In the genomic region with DNA sequence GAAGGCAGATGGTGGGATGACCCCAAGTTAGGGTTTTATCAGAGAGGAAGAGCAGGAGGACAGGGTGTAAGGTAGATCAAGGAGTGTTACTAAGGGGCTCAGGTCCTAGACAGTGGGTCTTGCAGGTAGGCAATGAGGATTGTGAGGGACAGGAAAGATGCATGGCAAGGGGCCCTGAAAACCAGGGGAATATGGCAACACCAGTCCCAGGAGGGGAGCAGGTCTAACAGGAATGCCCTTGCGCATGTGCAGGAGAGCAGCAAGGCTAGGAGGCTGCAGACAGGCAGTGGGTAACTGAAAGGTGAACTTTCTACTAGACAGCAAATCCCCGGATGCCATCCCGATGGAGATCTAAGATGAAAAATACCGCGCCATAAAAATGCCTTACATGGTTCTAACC, we compare ENCODE assay signal across 38 cellular contexts.
"Had no signal": no experiment of that assay in that cellular context is flagged by ENCODE, and none has a peak within 500 bp of the region (broad histone marks: within the 10 kb centered on the region; RNA-seq: fewer than 3 reads in every experiment).

No MANE protein-coding gene starts in this region.

- H3K27me3 ChIP-seq: ascending aorta, cardiac muscle cell had no signal

- DNase-seq: activated CD4-positive, alpha-beta memory T cell treated with anti-CD3 and anti-CD28 coated beads, Interleukin-2, amount 10 ng/mL, durations not matched to agents 7 days and 5 days; activated CD4-positive, alpha-beta T cell treated with anti-CD3 and anti-CD28 coated beads for 1 hour; activated CD4-positive, alpha-beta T cell treated with anti-CD3 and anti-CD28 coated beads for 36 hours; activated CD4-positive, alpha-beta T cell treated with anti-CD3 and anti-CD28 coated beads for 48 hours; activated CD4-positive, alpha-beta T cell treated with anti-CD3 and anti-CD28 coated beads, Interleukin-2, amount 10 ng/mL, durations not matched to agents 7 days and 5 days; activated CD4-positive, alpha-beta T cell treated with anti-CD3 and anti-CD28 coated beads, Interleukin-2, amount 50 U/mL, for 48 hours; activated CD4-positive, CD25-positive, alpha-beta regulatory T cell; activated CD8-positive, alpha-beta memory T cell treated with anti-CD3 and anti-CD28 coated beads for 24 hours; activated CD8-positive, alpha-beta memory T cell treated with anti-CD3 and anti-CD28 coated beads, Interleukin-2, amount 10 ng/mL, durations not matched to agents 7 days and 5 days; activated CD8-positive, alpha-beta memory T cell treated with anti-CD3 and anti-CD28 coated beads, Interleukin-2, amount 50 U/mL, for 48 hours; activated CD8-positive, alpha-beta T cell treated with anti-CD3 and anti-CD28 coated beads, Interleukin-2, amount 10 ng/mL, durations not matched to agents 7 days and 5 days; activated effector memory CD4-positive, alpha-beta T cell treated with Interleukin-2 at 50 U/mL for 16 hours; activated gamma-delta T cell; activated naive CD4-positive, alpha-beta T cell treated with anti-CD3 and anti-CD28 coated beads, Interleukin-2, amount 10 ng/mL, durations not matched to agents 7 days and 5 days; activated naive CD4-positive, alpha-beta T cell treated with Interleukin-2 at 50 U/mL for 16 hours; activated naive CD8-positive, alpha-beta T cell treated with anti-CD3 and anti-CD28 coated beads, Interleukin-2, amount 10 ng/mL, durations not matched to agents 7 days and 5 days; activated naive CD8-positive, alpha-beta T cell treated with anti-CD3 and anti-CD28 coated beads, Interleukin-2, amount 50 U/mL, for 24 hours; activated T-cell treated with anti-CD3 and anti-CD28 coated beads, Interleukin-2, amount 50 U/mL, for 24 hours; activated T-cell treated with anti-CD3 and anti-CD28 coated beads, Interleukin-2, amount 50 U/mL, for 48 hours; amygdala; anterior cingulate cortex; caudate nucleus; cerebellar nuclear complex; T-helper 1 cell; T-helper 2 cell; T-helper 9 cell; WERI-Rb-1 had no signal

- H3K4me1 Mint-ChIP-seq: activated CD4-positive, alpha-beta memory T cell treated with anti-CD3 and anti-CD28 coated beads, Interleukin-2, amount 10 ng/mL, durations not matched to agents 7 days and 5 days; activated CD4-positive, alpha-beta T cell treated with anti-CD3 and anti-CD28 coated beads for 36 hours; activated CD4-positive, alpha-beta T cell treated with anti-CD3 and anti-CD28 coated beads, Interleukin-2, amount 10 ng/mL, durations not matched to agents 7 days and 5 days; activated CD8-positive, alpha-beta memory T cell treated with anti-CD3 and anti-CD28 coated beads, Interleukin-2, amount 10 ng/mL, durations not matched to agents 7 days and 5 days; activated naive CD4-positive, alpha-beta T cell treated with anti-CD3 and anti-CD28 coated beads, Interleukin-2, amount 10 ng/mL, durations not matched to agents 7 days and 5 days; activated naive CD4-positive, alpha-beta T cell treated with anti-CD3 and anti-CD28 coated beads, Interleukin-2, amount 50 U/mL, for 24 hours; activated naive CD8-positive, alpha-beta T cell treated with anti-CD3 and anti-CD28 coated beads, Interleukin-2, amount 10 ng/mL, durations not matched to agents 7 days and 5 days; activated naive CD8-positive, alpha-beta T cell treated with anti-CD3 and anti-CD28 coated beads, Interleukin-2, amount 50 U/mL, for 24 hours; brain; central memory CD8-positive, alpha-beta T cell; WTC11 had no signal

- H3K36me3 ChIP-seq: ascending aorta, cardiac muscle cell, WERI-Rb-1 had no signal

- H3K4me1 ChIP-seq: ascending aorta had no signal

- H3K4me3 ChIP-seq: ascending aorta, cardiac muscle cell had no signal

- H3K9me3 Mint-ChIP-seq: activated CD4-positive, alpha-beta memory T cell treated with anti-CD3 and anti-CD28 coated beads, Interleukin-2, amount 10 ng/mL, durations not matched to agents 7 days and 5 days; activated CD4-positive, alpha-beta T cell treated with anti-CD3 and anti-CD28 coated beads, Interleukin-2, amount 10 ng/mL, durations not matched to agents 7 days and 5 days; activated naive CD4-positive, alpha-beta T cell treated with anti-CD3 and anti-CD28 coated beads, Interleukin-2, amount 50 U/mL, for 24 hours; activated T-cell treated with anti-CD3 and anti-CD28 coated beads, Interleukin-2, amount 50 U/mL, for 24 hours; central memory CD8-positive, alpha-beta T cell; T-helper 2 cell treated with Interferon-gamma antibody and Interleukin-4, amounts not matched to agents 5 μg/mL and 100 μg/mL, for 36 hours had no signal

- ATAC-seq: activated CD4-positive, alpha-beta T cell treated with anti-CD3 and anti-CD28 coated beads for 36 hours; activated CD4-positive, CD25-positive, alpha-beta regulatory T cell treated with anti-CD3 and anti-CD28 coated beads, Interleukin-2, amount 50 U/mL, for 24 hours; activated CD8-positive, alpha-beta memory T cell treated with anti-CD3 and anti-CD28 coated beads, Interleukin-2, amount 10 ng/mL, durations not matched to agents 7 days and 5 days; activated CD8-positive, alpha-beta T cell treated with anti-CD3 and anti-CD28 coated beads, Interleukin-2, amount 10 ng/mL, durations not matched to agents 7 days and 5 days; activated naive CD8-positive, alpha-beta T cell treated with anti-CD3 and anti-CD28 coated beads, Interleukin-2, amount 50 U/mL, for 24 hours; WTC11 had no signal

- H3K27ac Mint-ChIP-seq: activated CD4-positive, alpha-beta memory T cell treated with anti-CD3 and anti-CD28 coated beads, Interleukin-2, amount 10 ng/mL, durations not matched to agents 7 days and 5 days; activated CD4-positive, alpha-beta T cell treated with anti-CD3 and anti-CD28 coated beads for 36 hours; activated CD4-positive, alpha-beta T cell treated with anti-CD3 and anti-CD28 coated beads, Interleukin-2, amount 10 ng/mL, durations not matched to agents 7 days and 5 days; activated CD8-positive, alpha-beta memory T cell treated with anti-CD3 and anti-CD28 coated beads, Interleukin-2, amount 10 ng/mL, durations not matched to agents 7 days and 5 days; activated CD8-positive, alpha-beta T cell treated with anti-CD3 and anti-CD28 coated beads, Interleukin-2, amount 10 ng/mL, durations not matched to agents 7 days and 5 days; activated naive CD4-positive, alpha-beta T cell treated with anti-CD3 and anti-CD28 coated beads, Interleukin-2, amount 10 ng/mL, durations not matched to agents 7 days and 5 days; activated naive CD4-positive, alpha-beta T cell treated with anti-CD3 and anti-CD28 coated beads, Interleukin-2, amount 50 U/mL, for 24 hours; activated naive CD8-positive, alpha-beta T cell; activated naive CD8-positive, alpha-beta T cell treated with anti-CD3 and anti-CD28 coated beads, Interleukin-2, amount 10 ng/mL, durations not matched to agents 7 days and 5 days; activated naive CD8-positive, alpha-beta T cell treated with anti-CD3 and anti-CD28 coated beads, Interleukin-2, amount 50 U/mL, for 24 hours; activated T-cell treated with anti-CD3 and anti-CD28 coated beads, Interleukin-2, amount 50 U/mL, for 24 hours; activated T-helper 2 cell treated with anti-CD3 and anti-CD28 coated beads, Interferon-gamma antibody, Interleukin-2, Interleukin-4, amounts not matched to agents 10 μg/mL and 5 μg/mL and 100 μg/mL, durations not matched to agents 14 hours and 24 hours and 36 hours; brain; T-helper 1 cell treated with Interleukin-12 subunit alpha and Interleukin-12 subunit beta and Interleukin-4 antibody, amounts not matched to agents 30 μg/mL and 1 μg/mL, for 36 hours; T-helper 2 cell treated with Interferon-gamma antibody and Interleukin-4, amounts not matched to agents 5 μg/mL and 100 μg/mL, for 36 hours; WTC11 had no signal

- H3K9me3 ChIP-seq: ascending aorta had no signal

- H3K27ac ChIP-seq: ascending aorta, cardiac muscle cell, WERI-Rb-1 had no signal

- H3K27me3 Mint-ChIP-seq: activated CD4-positive, alpha-beta memory T cell treated with anti-CD3 and anti-CD28 coated beads, Interleukin-2, amount 10 ng/mL, durations not matched to agents 7 days and 5 days; activated CD4-positive, alpha-beta T cell treated with anti-CD3 and anti-CD28 coated beads, Interleukin-2, amount 10 ng/mL, durations not matched to agents 7 days and 5 days; activated CD8-positive, alpha-beta memory T cell treated with anti-CD3 and anti-CD28 coated beads, Interleukin-2, amount 10 ng/mL, durations not matched to agents 7 days and 5 days; activated naive CD4-positive, alpha-beta T cell treated with anti-CD3 and anti-CD28 coated beads, Interleukin-2, amount 10 ng/mL, durations not matched to agents 7 days and 5 days; brain had no signal

- H3K36me3 Mint-ChIP-seq: activated CD8-positive, alpha-beta memory T cell treated with anti-CD3 and anti-CD28 coated beads, Interleukin-2, amount 10 ng/mL, durations not matched to agents 7 days and 5 days; activated naive CD4-positive, alpha-beta T cell treated with anti-CD3 and anti-CD28 coated beads, Interleukin-2, amount 10 ng/mL, durations not matched to agents 7 days and 5 days; activated naive CD4-positive, alpha-beta T cell treated with anti-CD3 and anti-CD28 coated beads, Interleukin-2, amount 50 U/mL, for 24 hours; activated naive CD8-positive, alpha-beta T cell; activated naive CD8-positive, alpha-beta T cell treated with anti-CD3 and anti-CD28 coated beads, Interleukin-2, amount 10 ng/mL, durations not matched to agents 7 days and 5 days had no signal

- H3K4me3 Mint-ChIP-seq: activated CD4-positive, alpha-beta memory T cell treated with anti-CD3 and anti-CD28 coated beads, Interleukin-2, amount 10 ng/mL, durations not matched to agents 7 days and 5 days; activated CD4-positive, alpha-beta T cell treated with anti-CD3 and anti-CD28 coated beads for 36 hours; activated CD4-positive, alpha-beta T cell treated with anti-CD3 and anti-CD28 coated beads, Interleukin-2, amount 10 ng/mL, durations not matched to agents 7 days and 5 days; activated CD8-positive, alpha-beta memory T cell treated with anti-CD3 and anti-CD28 coated beads, Interleukin-2, amount 10 ng/mL, durations not matched to agents 7 days and 5 days; activated CD8-positive, alpha-beta T cell treated with anti-CD3 and anti-CD28 coated beads, Interleukin-2, amount 10 ng/mL, durations not matched to agents 7 days and 5 days; activated naive CD4-positive, alpha-beta T cell treated with anti-CD3 and anti-CD28 coated beads, Interleukin-2, amount 10 ng/mL, durations not matched to agents 7 days and 5 days; activated naive CD4-positive, alpha-beta T cell treated with anti-CD3 and anti-CD28 coated beads, Interleukin-2, amount 50 U/mL, for 24 hours; activated naive CD8-positive, alpha-beta T cell; activated naive CD8-positive, alpha-beta T cell treated with anti-CD3 and anti-CD28 coated beads, Interleukin-2, amount 10 ng/mL, durations not matched to agents 7 days and 5 days; activated naive CD8-positive, alpha-beta T cell treated with anti-CD3 and anti-CD28 coated beads, Interleukin-2, amount 50 U/mL, for 24 hours; activated T-cell treated with anti-CD3 and anti-CD28 coated beads, Interleukin-2, amount 50 U/mL, for 24 hours; brain; central memory CD8-positive, alpha-beta T cell; T-helper 1 cell treated with Interleukin-12 subunit alpha and Interleukin-12 subunit beta and Interleukin-4 antibody, amounts not matched to agents 30 μg/mL and 1 μg/mL, for 36 hours; T-helper 2 cell treated with Interferon-gamma antibody and Interleukin-4, amounts not matched to agents 5 μg/mL and 100 μg/mL, for 36 hours; WTC11 had no signal
